ENCODE assay signal across 1 cellular context in genomic region chr2:208407667-208408066, GRCh38.
TF ChIP-seq lines count a peak whose summit lies in the region.

No MANE protein-coding gene starts in this region.

TF ChIP-seq in WTC11, 78 proteins besides CTCF, POLR2A, EP300 and RAD21 (continued from another document):
- TF ChIP-seq, protein P1, sequence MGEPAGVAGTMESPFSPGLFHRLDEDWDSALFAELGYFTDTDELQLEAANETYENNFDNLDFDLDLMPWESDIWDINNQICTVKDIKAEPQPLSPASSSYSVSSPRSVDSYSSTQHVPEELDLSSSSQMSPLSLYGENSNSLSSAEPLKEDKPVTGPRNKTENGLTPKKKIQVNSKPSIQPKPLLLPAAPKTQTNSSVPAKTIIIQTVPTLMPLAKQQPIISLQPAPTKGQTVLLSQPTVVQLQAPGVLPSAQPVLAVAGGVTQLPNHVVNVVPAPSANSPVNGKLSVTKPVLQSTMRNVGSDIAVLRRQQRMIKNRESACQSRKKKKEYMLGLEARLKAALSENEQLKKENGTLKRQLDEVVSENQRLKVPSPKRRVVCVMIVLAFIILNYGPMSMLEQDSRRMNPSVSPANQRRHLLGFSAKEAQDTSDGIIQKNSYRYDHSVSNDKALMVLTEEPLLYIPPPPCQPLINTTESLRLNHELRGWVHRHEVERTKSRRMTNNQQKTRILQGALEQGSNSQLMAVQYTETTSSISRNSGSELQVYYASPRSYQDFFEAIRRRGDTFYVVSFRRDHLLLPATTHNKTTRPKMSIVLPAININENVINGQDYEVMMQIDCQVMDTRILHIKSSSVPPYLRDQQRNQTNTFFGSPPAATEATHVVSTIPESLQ (CRISPR knock-in tag; IDR thresholded peaks at IDR 0.05), result no peak
- TF ChIP-seq NFATC4 (CRISPR knock-in tag; IDR thresholded peaks at IDR 0.05) (no peak), NFE2L1 (CRISPR knock-in tag; IDR thresholded peaks at IDR 0.05) (no peak), FOXJ3 (CRISPR knock-in tag; IDR thresholded peaks at IDR 0.05; ENCODE audit: borderline replicate concordance) (no peak), EMX1 (CRISPR knock-in tag; IDR thresholded peaks at IDR 0.05) (no peak)
- TF ChIP-seq, protein P2, sequence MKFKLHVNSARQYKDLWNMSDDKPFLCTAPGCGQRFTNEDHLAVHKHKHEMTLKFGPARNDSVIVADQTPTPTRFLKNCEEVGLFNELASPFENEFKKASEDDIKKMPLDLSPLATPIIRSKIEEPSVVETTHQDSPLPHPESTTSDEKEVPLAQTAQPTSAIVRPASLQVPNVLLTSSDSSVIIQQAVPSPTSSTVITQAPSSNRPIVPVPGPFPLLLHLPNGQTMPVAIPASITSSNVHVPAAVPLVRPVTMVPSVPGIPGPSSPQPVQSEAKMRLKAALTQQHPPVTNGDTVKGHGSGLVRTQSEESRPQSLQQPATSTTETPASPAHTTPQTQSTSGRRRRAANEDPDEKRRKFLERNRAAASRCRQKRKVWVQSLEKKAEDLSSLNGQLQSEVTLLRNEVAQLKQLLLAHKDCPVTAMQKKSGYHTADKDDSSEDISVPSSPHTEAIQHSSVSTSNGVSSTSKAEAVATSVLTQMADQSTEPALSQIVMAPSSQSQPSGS (CRISPR knock-in tag; IDR thresholded peaks at IDR 0.05; ENCODE audit: borderline replicate concordance, low read depth), result no peak
- TF ChIP-seq, protein P3, sequence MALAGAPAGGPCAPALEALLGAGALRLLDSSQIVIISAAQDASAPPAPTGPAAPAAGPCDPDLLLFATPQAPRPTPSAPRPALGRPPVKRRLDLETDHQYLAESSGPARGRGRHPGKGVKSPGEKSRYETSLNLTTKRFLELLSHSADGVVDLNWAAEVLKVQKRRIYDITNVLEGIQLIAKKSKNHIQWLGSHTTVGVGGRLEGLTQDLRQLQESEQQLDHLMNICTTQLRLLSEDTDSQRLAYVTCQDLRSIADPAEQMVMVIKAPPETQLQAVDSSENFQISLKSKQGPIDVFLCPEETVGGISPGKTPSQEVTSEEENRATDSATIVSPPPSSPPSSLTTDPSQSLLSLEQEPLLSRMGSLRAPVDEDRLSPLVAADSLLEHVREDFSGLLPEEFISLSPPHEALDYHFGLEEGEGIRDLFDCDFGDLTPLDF (CRISPR knock-in tag; IDR thresholded peaks at IDR 0.05), result no peak
